Comparison of ENCODE assay signal across 14 cellular contexts in the genomic region with DNA sequence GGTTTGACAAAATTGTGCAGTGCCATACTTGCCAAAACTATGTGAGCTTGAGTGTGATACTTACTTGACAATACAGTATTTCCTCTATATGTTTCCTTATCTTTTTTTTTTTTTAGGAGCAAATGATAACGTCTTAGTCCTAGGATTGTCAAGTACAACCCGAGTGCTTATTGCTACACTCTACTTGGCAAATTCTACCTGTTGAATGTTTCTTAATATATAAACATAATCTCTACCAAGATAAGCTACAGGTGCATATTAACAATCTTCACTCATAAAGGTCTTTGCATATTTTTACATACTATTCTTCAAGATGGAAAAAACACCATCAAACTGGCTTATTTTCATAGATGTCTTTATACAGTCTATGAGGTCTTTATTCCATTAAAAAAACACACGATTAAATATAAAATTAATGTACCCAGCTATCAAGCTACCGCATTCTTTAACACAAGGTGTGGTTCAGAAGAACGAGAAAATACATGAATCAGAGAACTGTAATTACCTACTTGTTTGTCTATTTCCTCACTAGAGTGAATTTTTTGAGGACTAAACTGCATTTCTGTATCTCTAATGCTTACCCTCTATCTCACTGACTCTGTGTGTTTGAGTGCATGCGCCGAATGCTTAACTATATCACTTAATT.
A peak's percentile ranks its signal among the peaks of the same experiment; 100 is the strongest.
DNase-seq lines count a peak whose midpoint lies in the region; ATAC-seq and TF ChIP-seq lines count a peak whose summit lies in the region.
"Had no signal": no experiment of that assay in that cellular context is flagged by ENCODE, and none has a peak within 500 bp of the region (broad histone marks: within the 10 kb centered on the region; RNA-seq: fewer than 3 reads in every experiment).

No MANE protein-coding gene starts in this region.

- H3K9me3 Mint-ChIP-seq in CD8-positive, alpha-beta T cell, result no peaks in the 10 kb centered on the region
- no peaks in the 10 kb centered on the region for H3K9me3 Mint-ChIP-seq in progenitor cell of endocrine pancreas (ENCODE audit: low read depth)
- H3K9me3 Mint-ChIP-seq: activated T-helper 1 cell treated with anti-CD3 and anti-CD28 coated beads, Interleukin-12 subunit alpha, Interleukin-12 subunit beta, Interleukin-2, Interleukin-4 antibody, amounts not matched to agents 30 ng/mL and 10 ng/mL and 1 ng/mL, durations not matched to agents 14 hours and 24 hours and 36 hours had no signal

- H3K27me3 ChIP-seq in CD8-positive, alpha-beta T cell (ENCODE audit: insufficient read depth, low read length), result no peaks in the 10 kb centered on the region
- H3K27me3 ChIP-seq in HL-60 (ENCODE audit: insufficient read depth, poor library complexity, severe bottlenecking) (no peaks in the 10 kb centered on the region), esophagus squamous epithelium (peaks cover 0 to 19% (median 0%) of the 10 kb centered on the region in 4 donors)

- no peak overlapping the region for H3K27ac ChIP-seq in CD8-positive, alpha-beta T cell (ENCODE audit: low read depth, low read length)
- H3K27ac ChIP-seq in HL-60 (replicated peaks), result peak overlapping the region; percentile 79; the same call in 1 of the 2 replicates
- H3K27ac ChIP-seq in esophagus squamous epithelium, result peak overlapping the region; percentile 78 to 92 (median 90)
- H3K27ac ChIP-seq: heart left ventricle, SJSA1 had no signal

- CTCF ChIA-PET in CD8-positive, alpha-beta T cell (lab: Charles Lee), result no interaction called here
- CTCF ChIA-PET in HEK293T (lab: Yijun Ruan, JAX), result no interaction called here

- WGBS in esophagus squamous epithelium, 2 donors, result 45 to 54% methylated on average over 7 of the region's 7 CpGs

- H3K36me3 ChIP-seq in CD8-positive, alpha-beta T cell (ENCODE audit: insufficient read depth, low read length), result no peaks in the 10 kb centered on the region
- H3K36me3 ChIP-seq in esophagus squamous epithelium, result no peaks in the 10 kb centered on the region
- H3K36me3 ChIP-seq: heart left ventricle, SJSA1 had no signal

- H3K36me3 Mint-ChIP-seq in CD8-positive, alpha-beta T cell, result no peaks in the 10 kb centered on the region
- no peaks in the 10 kb centered on the region for H3K36me3 Mint-ChIP-seq in progenitor cell of endocrine pancreas (ENCODE audit: insufficient read depth)

- intact Hi-C loops in CD8-positive, alpha-beta T cell (cut with DNase I, micrococcal nuclease), result no loop called here
- intact Hi-C loops in esophagus squamous epithelium (cut with DNase I), result no loop called here
- intact Hi-C loops in posterior cingulate gyrus (cut with DNase I), result no loop called here

- no peak for TF ChIP-seq CTCF in CD8-positive, alpha-beta T cell (IDR thresholded peaks at IDR 0.05)
- TF ChIP-seq CTCF in HL-60 (IDR thresholded peaks at IDR 0.05; ENCODE audit: insufficient read depth, low read length), result no peak
- no peak for TF ChIP-seq CTCF in esophagus squamous epithelium (IDR thresholded peaks at IDR 0.05)
- no peak for TF ChIP-seq CTCF in progenitor cell of endocrine pancreas (IDR thresholded peaks at IDR 0.05; ENCODE audit: unreplicated experiment)

- no peak for DNase-seq in CD8-positive, alpha-beta T cell
- DNase-seq in HL-60 (ENCODE audit: low read depth in 1 of 2, low spot score in 1 of 2), result no peak
- DNase-seq in esophagus squamous epithelium (lab: John Stamatoyannopoulos, UW), result no peak
- no peak for DNase-seq in progenitor cell of endocrine pancreas (ENCODE audit: low spot score, unreplicated experiment)
- no peak for DNase-seq in posterior cingulate gyrus
- no peak for DNase-seq in HEK293T (ENCODE audit: extremely low spot score)
- DNase-seq: HCEC 1CT, NCI-H1048, NCI-H2081 treated with DMSO at 0.1 percent for 48 hours, NCI-H524 had no signal

- H3K27me3 Mint-ChIP-seq in CD8-positive, alpha-beta T cell (ENCODE audit: low read depth), result peaks cover 14% of the 10 kb centered on the region
- peaks cover 28% of the 10 kb centered on the region for H3K27me3 Mint-ChIP-seq in progenitor cell of endocrine pancreas

- ATAC-seq in CD8-positive, alpha-beta T cell, result no peak
- no peak for ATAC-seq in GM18870 (IDR thresholded peaks at IDR 0.05; ENCODE audit: unreplicated experiment)

- no peak for TF ChIP-seq POLR2A in esophagus squamous epithelium (IDR thresholded peaks at IDR 0.05)

- POLR2A ChIA-PET in CD8-positive, alpha-beta T cell (lab: Charles Lee), result interaction anchor here (1.6 kb wide), 1 partner anchor 10 kb away, joined by 6 read pairs; no protein-coding TSS in a partner anchor
- POLR2A ChIA-PET in HEK293T (lab: Yijun Ruan, JAX), result no interaction called here

- H3K4me3 ChIP-seq in CD8-positive, alpha-beta T cell (ENCODE audit: low read depth, low read length), result no peak overlapping the region
- H3K4me3 ChIP-seq in HL-60 (replicated peaks; ENCODE audit: insufficient read depth, low read length) (no peak overlapping the region), esophagus squamous epithelium (peak overlapping the region; percentile 30 to 69 (median 47))
- H3K4me3 ChIP-seq: SJSA1 had no signal

- no peak overlapping the region for H3K27ac Mint-ChIP-seq in CD8-positive, alpha-beta T cell
- no peak overlapping the region for H3K27ac Mint-ChIP-seq in progenitor cell of endocrine pancreas
- H3K27ac Mint-ChIP-seq: activated T-helper 1 cell treated with anti-CD3 and anti-CD28 coated beads, Interleukin-12 subunit alpha, Interleukin-12 subunit beta, Interleukin-2, Interleukin-4 antibody, amounts not matched to agents 30 ng/mL and 10 ng/mL and 1 ng/mL, durations not matched to agents 14 hours and 24 hours and 36 hours had no signal

- H3K9me3 ChIP-seq in CD8-positive, alpha-beta T cell (ENCODE audit: low read length), result no peaks in the 10 kb centered on the region
- H3K9me3 ChIP-seq in esophagus squamous epithelium, result no peaks in the 10 kb centered on the region
- H3K9me3 ChIP-seq: heart left ventricle, SJSA1 had no signal

- no peaks in the 10 kb centered on the region for H3K4me1 Mint-ChIP-seq in CD8-positive, alpha-beta T cell (ENCODE audit: low read depth)
- peaks cover 3% of the 10 kb centered on the region for H3K4me1 Mint-ChIP-seq in progenitor cell of endocrine pancreas (ENCODE audit: low read depth)

- H3K4me3 Mint-ChIP-seq in CD8-positive, alpha-beta T cell, result peak overlapping the region; percentile 56
- H3K4me3 Mint-ChIP-seq in progenitor cell of endocrine pancreas (ENCODE audit: low read depth), result peak overlapping the region; percentile 50

- peaks cover 12% of the 10 kb centered on the region for H3K4me1 ChIP-seq in CD8-positive, alpha-beta T cell (ENCODE audit: insufficient read depth, low read length)
- peaks cover 4 to 25% (median 9%) of the 10 kb centered on the region in 3 donors for H3K4me1 ChIP-seq in esophagus squamous epithelium
- H3K4me1 ChIP-seq: SJSA1 had no signal

TF ChIP-seq in HEK293T, 16 proteins besides CTCF, POLR2A, EP300 and RAD21:
- no peak for TF ChIP-seq ELF4 (IDR thresholded peaks at IDR 0.05)
- no peak for TF ChIP-seq BHLHE40 (IDR thresholded peaks at IDR 0.05; ENCODE audit: borderline replicate concordance)
- TF ChIP-seq SUZ12 (IDR thresholded peaks at IDR 0.05), result no peak

Comparison
In these comparisons a context has a peak if more than half of its experiments do, and no peak if none do; other contexts are left out.
1. H3K4me3 ChIP-seq: peak in esophagus squamous epithelium (4 of 4); none in CD8-positive, alpha-beta T cell (single experiment) and HL-60 (single experiment).